8 cellular contexts compared by ENCODE assay signal in the genomic region with DNA sequence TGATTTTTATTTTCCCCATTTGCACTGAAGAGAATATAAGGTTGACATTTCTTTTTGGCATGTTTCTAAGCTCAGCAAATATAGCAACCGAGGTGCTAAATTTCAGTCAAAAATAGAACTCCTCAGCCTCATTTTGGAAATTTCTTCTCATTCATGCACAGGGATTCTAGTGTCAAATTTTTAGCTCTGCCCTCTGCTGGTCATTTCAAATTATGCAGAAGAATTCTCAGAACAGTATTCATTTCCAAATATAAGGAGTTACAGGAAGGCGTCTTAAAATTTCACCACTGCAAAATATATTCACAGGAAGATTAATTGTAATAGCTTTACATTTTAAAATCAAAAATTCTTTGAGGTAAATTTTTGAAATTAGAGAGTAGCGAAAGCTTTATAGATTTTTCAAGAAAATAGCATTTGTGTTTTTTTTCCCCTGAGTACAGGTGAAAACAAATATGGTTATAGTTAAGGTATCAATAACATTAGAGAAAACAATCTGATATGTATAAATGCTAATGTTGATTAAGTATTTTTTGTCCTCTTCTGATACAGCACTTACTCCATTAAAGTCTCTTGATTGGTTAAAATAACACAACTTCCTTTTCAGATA. TPM values are rescaled to one million over a fixed set of nuclear protein-coding genes. Genes with fewer than 3 reads are reported as not detected.
A peak's percentile ranks its signal among the peaks of the same experiment; 100 is the strongest.
DNase-seq lines count a peak whose midpoint lies in the region; ATAC-seq and TF ChIP-seq lines count a peak whose summit lies in the region.

No MANE protein-coding gene starts in this region.

- H3K27me3 ChIP-seq in mammary epithelial cell (ENCODE audit: insufficient read depth, low read length) = no peaks in the 10 kb centered on the region

- H3K4me1 ChIP-seq in mammary epithelial cell (ENCODE audit: insufficient read depth, low read length) = no peaks in the 10 kb centered on the region

- no peak overlapping the region for H2AFZ ChIP-seq in mammary epithelial cell (ENCODE audit: low read depth, low read length)

- peak; percentile 47 to 55 for TF ChIP-seq CTCF in mammary epithelial cell (conservative IDR thresholded peaks at IDR 0.05 in 1 of 2, IDR thresholded peaks at IDR 0.05 in 1 of 2; ENCODE audit: extremely low read depth in 1 of 2, insufficient read depth in 1 of 2, low read depth in 1 of 2, low read length in 2 of 2)

- dilution Hi-C loops in mammary epithelial cell (cut with HindIII; ENCODE audit: low sequenced_read_pairs) = no loop called here

- no peak overlapping the region for H3K4me2 ChIP-seq in mammary epithelial cell (ENCODE audit: insufficient read depth, low read depth, low read length)

- H4K20me1 ChIP-seq in mammary epithelial cell (ENCODE audit: insufficient read depth, low read length) = no peaks in the 10 kb centered on the region

- H3K79me2 ChIP-seq in mammary epithelial cell (ENCODE audit: insufficient read depth, low read length) = no peaks in the 10 kb centered on the region

- H3K9me3 ChIP-seq in mammary epithelial cell (replicated peaks; ENCODE audit: insufficient read depth, low read length) = peaks cover 15% of the 10 kb centered on the region

- DNase-seq in Daoy (ENCODE audit: low read depth) (peak; percentile 17), HCEC 1CT (peak; percentile 50), NCI-H345 treated with DMSO at 0.1 percent for 48 hours (lab: John Stamatoyannopoulos, UW; ENCODE audit: unreplicated experiment) (peak; percentile 20), mammary epithelial cell (peak; percentile 8), midbrain (lab: John Stamatoyannopoulos, UW) (peak; percentile 64)
- DNase-seq in activated CD8-positive, alpha-beta memory T cell treated with anti-CD3 and anti-CD28 coated beads, Interleukin-2, amount 50 U/mL, for 4 hours = no peak

- H3K9ac ChIP-seq in mammary epithelial cell (ENCODE audit: insufficient read depth, low read length) = no peak overlapping the region

- H3K36me3 ChIP-seq in mammary epithelial cell (ENCODE audit: insufficient read depth, low read length) = no peaks in the 10 kb centered on the region

- CTCF ChIA-PET in mammary epithelial cell (lab: Charles Lee; ENCODE audit: low non-redundant PET) = interaction anchor here (0.7 kb wide), 2 partner anchors 198 to 203 kb away, joined by 5 to 7 read pairs; no protein-coding TSS in a partner anchor

- no TSS peak for BruUV-seq in mammary epithelial cell (replicated peaks; lab: Mats Ljungman, UMichigan)

- 16% methylated on average over 3 of the region's 3 CpGs for WGBS in mammary epithelial cell (ENCODE audit: low coverage, missing lambda C conversion rate)

- no peak overlapping the region for H3K4me3 ChIP-seq in mammary epithelial cell (replicated peaks in 1 of 3; ENCODE audit: insufficient read depth in 1 of 3, low read depth in 2 of 3, low read length in 3 of 3)

- in situ Hi-C loops in mammary epithelial cell (cut with MboI; ENCODE audit: low sequenced_read_pairs in 2 of 2) = no loop called here

- no peak overlapping the region for H3K27ac ChIP-seq in mammary epithelial cell (ENCODE audit: insufficient read depth, low read depth, low read length)

- ATAC-seq in GM21576 (IDR thresholded peaks at IDR 0.05; ENCODE audit: unreplicated experiment) (no peak), GM18517 (IDR thresholded peaks at IDR 0.05; ENCODE audit: unreplicated experiment) (no peak)

- intact Hi-C loops in mammary epithelial cell (cut with micrococcal nuclease) = no loop called here

RNA-seq across cellular contexts. Expression of a gene that starts 57.9 kb away (rescaled TPM):
- total RNA-seq in Daoy (2014; rRNA removed; shearing (Covaris generic)) = 1.1 and 1.4 TPM in 2 replicates
- total RNA-seq in mammary epithelial cell = not detected
- polyA plus RNA-seq in mammary epithelial cell = not detected
- polyA minus RNA-seq in mammary epithelial cell = not detected
